ENCODE assay signal across 6 cellular contexts in the genomic region with DNA sequence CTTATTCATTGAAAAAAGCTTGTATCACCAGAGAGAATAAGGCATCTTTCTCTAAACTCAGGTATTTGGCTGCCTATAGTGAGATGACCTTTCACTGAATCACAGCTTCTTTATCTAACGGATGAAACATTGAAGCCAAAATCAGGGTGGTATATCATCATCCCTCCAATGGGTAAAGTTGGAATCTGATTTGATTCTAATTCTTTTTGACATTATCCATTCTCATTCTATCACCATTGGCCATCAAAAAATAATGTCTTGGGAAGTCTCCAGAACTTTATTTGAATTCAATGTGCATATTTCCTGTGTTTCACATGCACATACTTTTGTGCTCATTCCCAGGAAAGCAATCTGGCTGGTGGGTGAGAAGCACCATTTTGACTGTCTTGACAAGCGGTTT.
"Had no signal": no experiment of that assay in that cellular context is flagged by ENCODE, and none has a peak within 500 bp of the region (broad histone marks: within the 10 kb centered on the region; RNA-seq: fewer than 3 reads in every experiment).

No MANE protein-coding gene starts in this region.

- H3K27ac ChIP-seq: HL-60 had no signal

- ATAC-seq: HepG2, K562 had no signal

- H3K4me3 ChIP-seq: K562 had no signal

- DNase-seq: IMR-90, KBM-7, KG1 had no signal
